In the genomic region with DNA sequence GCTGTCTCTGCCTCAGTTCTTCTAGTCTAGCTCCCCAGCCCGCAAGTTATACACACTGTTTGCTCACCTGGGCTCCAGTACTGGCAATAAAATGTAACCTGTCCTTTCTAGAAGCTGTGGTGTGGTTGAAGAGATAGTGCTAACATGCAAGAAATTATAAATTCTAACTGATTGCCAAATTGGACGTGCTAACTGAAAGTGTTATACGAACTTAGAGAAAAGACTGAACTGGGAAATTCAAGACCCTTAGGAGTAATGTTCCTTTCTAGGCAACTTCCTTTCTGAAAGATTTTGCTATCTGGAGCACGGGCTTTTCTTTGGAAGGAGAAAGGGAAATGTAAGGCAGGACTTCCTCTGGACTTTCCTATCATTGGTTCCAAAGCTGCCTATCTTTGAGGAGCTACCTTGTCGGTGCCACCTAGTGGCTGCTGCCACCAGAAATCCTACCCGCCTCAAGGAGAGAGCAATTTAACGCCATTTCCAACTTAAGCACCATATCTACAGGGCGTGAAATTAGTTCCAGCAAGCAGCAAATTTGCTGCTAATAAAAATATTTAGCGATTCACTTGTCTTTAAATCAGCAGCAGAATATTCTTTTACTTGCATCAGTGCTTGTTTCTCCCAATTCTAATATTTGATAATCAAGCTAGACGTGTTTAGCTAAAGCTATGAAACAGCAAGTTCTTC, we compare ENCODE assay signal across 8 cellular contexts. TPM values are rescaled to one million over a fixed set of nuclear protein-coding genes. Genes with fewer than 3 reads are reported as not detected.
DNase-seq lines count a peak whose midpoint lies in the region; ATAC-seq, FAIRE-seq and TF ChIP-seq lines count a peak whose summit lies in the region.

No MANE protein-coding gene starts in this region.

- FAIRE-seq in RCC 7860 (lab: Jason Lieb, UNC), result no peak

- DNase-seq in AG20443 (ENCODE audit: low spot score) (peak; percentile 67), RCC 7860 (ENCODE audit: low spot score) (peak; percentile 30), mammary epithelial cell (peak; percentile 12), left lung (peak in 1 of 2 donors; percentile 60), dedifferentiated amniotic fluid mesenchymal stem cell (ENCODE audit: extremely low spot score) (no peak)
- peak in 1 of 2 donors; percentile 40 for DNase-seq in stimulated activated naive CD8-positive, alpha-beta T cell treated with anti-CD3 and anti-CD28 coated beads, Interleukin-15, amount 100 ng/mL, for 72 hours

- in situ Hi-C loops in mammary epithelial cell (cut with MboI; ENCODE audit: low sequenced_read_pairs in 2 of 2), result no loop called here

- H3K4me3 ChIP-seq in mammary epithelial cell (replicated peaks in 1 of 3; ENCODE audit: insufficient read depth in 1 of 3, low read depth in 2 of 3, low read length in 3 of 3) (no peak overlapping the region), left lung (peak overlapping the region in 1 of 2 donors; percentile 6)

- no TSS peak for BruUV-seq in mammary epithelial cell (replicated peaks; lab: Mats Ljungman, UMichigan)

- no peak overlapping the region for H3K4me2 ChIP-seq in mammary epithelial cell (ENCODE audit: insufficient read depth, low read depth, low read length)

- H3K4me1 ChIP-seq in mammary epithelial cell (ENCODE audit: insufficient read depth, low read length) (no peaks in the 10 kb centered on the region), left lung (peaks cover 4 to 8% of the 10 kb centered on the region in 2 donors)

- TF ChIP-seq CTCF in mammary epithelial cell (conservative IDR thresholded peaks at IDR 0.05 in 1 of 2, IDR thresholded peaks at IDR 0.05 in 1 of 2; ENCODE audit: extremely low read depth in 1 of 2, insufficient read depth in 1 of 2, low read depth in 1 of 2, low read length in 2 of 2) (peak; percentile 16 to 32), left lung (IDR thresholded peaks at IDR 0.05) (peak; percentile 42 to 54)

- CTCF ChIA-PET in mammary epithelial cell (lab: Charles Lee; ENCODE audit: low non-redundant PET), result interaction anchor here (0.6 to 1.1 kb wide), 5 partner anchors 13 to 445 kb away, joined by 3 to 8 read pairs (median 4); partner anchors contain the start of genes EI24 and TMEM218

- H4K20me1 ChIP-seq in mammary epithelial cell (ENCODE audit: insufficient read depth, low read length), result no peaks in the 10 kb centered on the region

- H3K27me3 ChIP-seq in mammary epithelial cell (ENCODE audit: insufficient read depth, low read length) (no peaks in the 10 kb centered on the region), left lung (peaks cover 0 to 8% of the 10 kb centered on the region in 2 donors)

- H3K36me3 ChIP-seq in mammary epithelial cell (ENCODE audit: insufficient read depth, low read length) (no peaks in the 10 kb centered on the region), left lung (no peaks in the 10 kb centered on the region)

- H3K79me2 ChIP-seq in mammary epithelial cell (ENCODE audit: insufficient read depth, low read length), result no peaks in the 10 kb centered on the region

- no peaks in the 10 kb centered on the region for H3K4me1 Mint-ChIP-seq in stimulated activated naive CD8-positive, alpha-beta T cell treated with anti-CD3 and anti-CD28 coated beads, Interleukin-15, amount 100 ng/mL, for 72 hours

- intact Hi-C loops in mammary epithelial cell (cut with micrococcal nuclease) (no loop called here), left lung (cut with DNase I) (no loop called here)

- peak overlapping the region; percentile 45 for H2AFZ ChIP-seq in mammary epithelial cell (ENCODE audit: low read depth, low read length)

- dilution Hi-C loops in mammary epithelial cell (cut with HindIII; ENCODE audit: low sequenced_read_pairs), result no loop called here

- H3K27me3 Mint-ChIP-seq in stimulated activated naive CD8-positive, alpha-beta T cell treated with anti-CD3 and anti-CD28 coated beads, Interleukin-15, amount 100 ng/mL, for 72 hours, result peaks cover 39% of the 10 kb centered on the region

- H3K9me3 ChIP-seq in mammary epithelial cell (replicated peaks; ENCODE audit: insufficient read depth, low read length), result no peaks in the 10 kb centered on the region
- no peaks in the 10 kb centered on the region for H3K9me3 ChIP-seq in left lung

- no peak overlapping the region for H3K27ac ChIP-seq in mammary epithelial cell (ENCODE audit: insufficient read depth, low read depth, low read length)
- H3K27ac ChIP-seq in left lung, result peak overlapping the region; percentile 47 to 59

- H3K4me3 Mint-ChIP-seq in stimulated activated naive CD8-positive, alpha-beta T cell treated with anti-CD3 and anti-CD28 coated beads, Interleukin-15, amount 100 ng/mL, for 72 hours, result peak overlapping the region in 1 of 2 donors; percentile 7

- H3K9me3 Mint-ChIP-seq in stimulated activated naive CD8-positive, alpha-beta T cell treated with anti-CD3 and anti-CD28 coated beads, Interleukin-15, amount 100 ng/mL, for 72 hours, result no peaks in the 10 kb centered on the region

- no peak overlapping the region for H3K27ac Mint-ChIP-seq in stimulated activated naive CD8-positive, alpha-beta T cell treated with anti-CD3 and anti-CD28 coated beads, Interleukin-15, amount 100 ng/mL, for 72 hours

- no peak overlapping the region for H3K9ac ChIP-seq in mammary epithelial cell (ENCODE audit: insufficient read depth, low read length)

- WGBS in mammary epithelial cell (ENCODE audit: low coverage, missing lambda C conversion rate), result 88% methylated on average over 10 of the region's 10 CpGs

- ATAC-seq in GM18517 (IDR thresholded peaks at IDR 0.05; ENCODE audit: unreplicated experiment) (peak; percentile 66), HG03571 (IDR thresholded peaks at IDR 0.05; ENCODE audit: unreplicated experiment) (peak; percentile 82), left lung (peak; percentile 95)
- ATAC-seq in stimulated activated naive CD8-positive, alpha-beta T cell treated with anti-CD3 and anti-CD28 coated beads, Interleukin-15, amount 100 ng/mL, for 72 hours, result peak; percentile 74

RNA-seq across cellular contexts. Expression of gene TMEM218, which starts 12.7 kb away (rescaled TPM):
- total RNA-seq in mammary epithelial cell (10 to 100 TPM; 15.0 to 17.5 TPM), left lung (10 to 100 TPM; 19.9 to 28.1 TPM)
- polyA plus RNA-seq in mammary epithelial cell, result 25.6 TPM
- polyA minus RNA-seq in mammary epithelial cell, result 0.31 TPM

RNA-seq across cellular contexts. Expression of gene PKNOX2, which starts 40.5 kb away (rescaled TPM):
- under 1 TPM; 0.16 to 0.33 TPM for total RNA-seq in mammary epithelial cell
- polyA plus RNA-seq in mammary epithelial cell, result 0.10 TPM
- not detected for polyA minus RNA-seq in mammary epithelial cell
- total RNA-seq in left lung, result 10 to 100 TPM in 1 of 2 donors, 1 to 10 TPM in 1; 6.7 to 13.1 TPM

Comparison
In these comparisons a context has a peak if more than half of its experiments do, and no peak if none do; other contexts are left out.
1. RNA of gene PKNOX2, which starts 40.5 kb away (total RNA-seq): 6.7 to 13.1 TPM in left lung; 0.16 to 0.33 TPM in mammary epithelial cell; every median in the first group is over 4 times any median in the second.
2. Peak in every context shown above with its lines, with median percentiles within 50 percentile points of each other: ATAC-seq.